Comparison of ENCODE assay signal across 1 cellular context in genomic region chr12:88577537-88577936, GRCh38.
TF ChIP-seq lines count a peak whose summit lies in the region.

No MANE protein-coding gene starts in this region.

TF ChIP-seq in H1, 55 proteins besides CTCF, POLR2A, EP300 and RAD21:
- TF ChIP-seq TEAD4 (IDR thresholded peaks at IDR 0.05; ENCODE audit: low read depth, low read length) (no peak), KDM5A (IDR thresholded peaks at IDR 0.05; ENCODE audit: low read length) (no peak), SUZ12 (IDR thresholded peaks at IDR 0.05; ENCODE audit: low read length) (no peak), ATF3 (IDR thresholded peaks at IDR 0.05; ENCODE audit: insufficient read depth, low read depth, low read length) (no peak), HDAC6 (IDR thresholded peaks at IDR 0.05; ENCODE audit: low read depth, low read length) (no peak), RFX5 (IDR thresholded peaks at IDR 0.05; ENCODE audit: borderline replicate concordance, low read depth, low read length) (no peak), ZNF274 (IDR thresholded peaks at IDR 0.05; ENCODE audit: borderline replicate concordance, extremely low read depth, low read length) (no peak), POU5F1 (IDR thresholded peaks at IDR 0.05; ENCODE audit: low read depth, low read length) (no peak), E2F6 (IDR thresholded peaks at IDR 0.05) (no peak), RXRA (IDR thresholded peaks at IDR 0.05; ENCODE audit: insufficient read depth, low read depth, low read length) (no peak), TAF1 (IDR thresholded peaks at IDR 0.05; ENCODE audit: low read depth, low read length) (no peak), PHF8 (conservative IDR thresholded peaks at IDR 0.05; ENCODE audit: low read depth, low read length) (no peak), EZH2 (IDR thresholded peaks at IDR 0.05; ENCODE audit: low read depth, low read length, severe bottlenecking) (no peak), HDAC2 (IDR thresholded peaks at IDR 0.05; ENCODE audit: borderline replicate concordance in 1 of 2, low read depth in 2 of 2, low read length in 2 of 2) (no peak), SIN3A (conservative IDR thresholded peaks at IDR 0.05 in 1 of 2, IDR thresholded peaks at IDR 0.05 in 1 of 2; ENCODE audit: low read depth in 1 of 2, low read length in 2 of 2) (no peak), CREB1 (IDR thresholded peaks at IDR 0.05) (no peak), JUN (IDR thresholded peaks at IDR 0.05; ENCODE audit: low read depth, low read length) (no peak)
TF ChIP-seq in H1: peak in this region for 0.
